In the genomic region with DNA sequence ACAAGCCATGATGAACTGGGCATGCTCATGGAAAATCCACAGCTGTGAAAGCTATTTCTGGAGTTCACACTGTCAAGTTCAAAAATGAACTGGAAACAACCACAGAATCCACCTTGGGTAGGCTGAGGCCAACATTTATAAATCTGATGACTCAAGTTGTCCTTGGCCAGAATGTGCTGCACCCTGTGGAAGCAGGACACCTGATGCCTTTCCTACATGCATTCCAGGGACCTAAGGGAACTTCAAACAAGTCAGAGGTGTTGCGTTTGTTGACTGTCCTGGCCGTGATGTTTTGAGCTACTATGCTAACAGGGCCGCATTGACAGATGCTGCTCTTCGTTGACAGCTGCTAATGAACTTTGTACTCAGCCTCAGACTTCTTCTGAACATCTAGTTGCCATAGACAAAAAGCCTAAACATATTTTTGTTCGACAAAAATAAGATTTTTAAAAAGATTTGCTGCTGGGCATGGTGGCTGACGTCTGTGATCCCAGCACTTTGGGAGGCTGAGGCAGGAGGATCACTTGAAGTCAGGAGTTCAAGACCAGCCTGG, we compare ENCODE assay signal across 1 cellular context.
TF ChIP-seq lines count a peak whose summit lies in the region.

No MANE protein-coding gene starts in this region.

TF ChIP-seq in HepG2, 621 proteins besides CTCF, POLR2A, EP300 and RAD21 (continued from another document and continues in another):
- TF ChIP-seq, protein P1, sequence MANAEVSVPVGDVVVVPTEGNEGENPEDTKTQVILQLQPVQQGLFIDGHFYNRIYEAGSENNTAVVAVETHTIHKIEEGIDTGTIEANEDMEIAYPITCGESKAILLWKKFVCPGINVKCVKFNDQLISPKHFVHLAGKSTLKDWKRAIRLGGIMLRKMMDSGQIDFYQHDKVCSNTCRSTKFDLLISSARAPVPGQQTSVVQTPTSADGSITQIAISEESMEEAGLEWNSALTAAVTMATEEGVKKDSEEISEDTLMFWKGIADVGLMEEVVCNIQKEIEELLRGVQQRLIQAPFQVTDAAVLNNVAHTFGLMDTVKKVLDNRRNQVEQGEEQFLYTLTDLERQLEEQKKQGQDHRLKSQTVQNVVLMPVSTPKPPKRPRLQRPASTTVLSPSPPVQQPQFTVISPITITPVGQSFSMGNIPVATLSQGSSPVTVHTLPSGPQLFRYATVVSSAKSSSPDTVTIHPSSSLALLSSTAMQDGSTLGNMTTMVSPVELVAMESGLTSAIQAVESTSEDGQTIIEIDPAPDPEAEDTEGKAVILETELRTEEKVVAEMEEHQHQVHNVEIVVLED (CRISPR knock-in tag; IDR thresholded peaks at IDR 0.05; ENCODE audit: borderline replicate concordance), result peak; percentile 60; the same call in 1 of the 2 replicates
- no peak for TF ChIP-seq SP1 (IDR thresholded peaks at IDR 0.05)
- TF ChIP-seq SP1 (CRISPR knock-in tag; IDR thresholded peaks at IDR 0.05), result 0 out of 2 replicates have a peak, but pooled peaks have one; percentile 30
- TF ChIP-seq CEBPB (IDR thresholded peaks at IDR 0.05; ENCODE audit: borderline replicate concordance, low read depth, low read length), result peak; percentile 63
- TF ChIP-seq ZKSCAN1 (IDR thresholded peaks at IDR 0.05; ENCODE audit: low read length), result peak; percentile 40
- TF ChIP-seq, protein P2, sequence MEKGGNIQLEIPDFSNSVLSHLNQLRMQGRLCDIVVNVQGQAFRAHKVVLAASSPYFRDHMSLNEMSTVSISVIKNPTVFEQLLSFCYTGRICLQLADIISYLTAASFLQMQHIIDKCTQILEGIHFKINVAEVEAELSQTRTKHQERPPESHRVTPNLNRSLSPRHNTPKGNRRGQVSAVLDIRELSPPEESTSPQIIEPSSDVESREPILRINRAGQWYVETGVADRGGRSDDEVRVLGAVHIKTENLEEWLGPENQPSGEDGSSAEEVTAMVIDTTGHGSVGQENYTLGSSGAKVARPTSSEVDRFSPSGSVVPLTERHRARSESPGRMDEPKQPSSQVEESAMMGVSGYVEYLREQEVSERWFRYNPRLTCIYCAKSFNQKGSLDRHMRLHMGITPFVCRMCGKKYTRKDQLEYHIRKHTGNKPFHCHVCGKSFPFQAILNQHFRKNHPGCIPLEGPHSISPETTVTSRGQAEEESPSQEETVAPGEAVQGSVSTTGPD (CRISPR knock-in tag; IDR thresholded peaks at IDR 0.05), result no peak
- peak; percentile 73; the same call in 1 of the 2 replicates for TF ChIP-seq SMAD1 (CRISPR knock-in tag; IDR thresholded peaks at IDR 0.05; ENCODE audit: borderline replicate concordance, low read depth)
- 0 out of 2 replicates have a peak, but pooled peaks have one; percentile 77 for TF ChIP-seq ZC3H13 (CRISPR knock-in tag; IDR thresholded peaks at IDR 0.05)
- TF ChIP-seq ZNF256 (CRISPR knock-in tag; conservative IDR thresholded peaks at IDR 0.05), result peak; percentile 56; the same call in 1 of the 2 replicates
- peak; percentile 74 for TF ChIP-seq GATAD1 (CRISPR knock-in tag; IDR thresholded peaks at IDR 0.05)
- TF ChIP-seq, protein P3, sequence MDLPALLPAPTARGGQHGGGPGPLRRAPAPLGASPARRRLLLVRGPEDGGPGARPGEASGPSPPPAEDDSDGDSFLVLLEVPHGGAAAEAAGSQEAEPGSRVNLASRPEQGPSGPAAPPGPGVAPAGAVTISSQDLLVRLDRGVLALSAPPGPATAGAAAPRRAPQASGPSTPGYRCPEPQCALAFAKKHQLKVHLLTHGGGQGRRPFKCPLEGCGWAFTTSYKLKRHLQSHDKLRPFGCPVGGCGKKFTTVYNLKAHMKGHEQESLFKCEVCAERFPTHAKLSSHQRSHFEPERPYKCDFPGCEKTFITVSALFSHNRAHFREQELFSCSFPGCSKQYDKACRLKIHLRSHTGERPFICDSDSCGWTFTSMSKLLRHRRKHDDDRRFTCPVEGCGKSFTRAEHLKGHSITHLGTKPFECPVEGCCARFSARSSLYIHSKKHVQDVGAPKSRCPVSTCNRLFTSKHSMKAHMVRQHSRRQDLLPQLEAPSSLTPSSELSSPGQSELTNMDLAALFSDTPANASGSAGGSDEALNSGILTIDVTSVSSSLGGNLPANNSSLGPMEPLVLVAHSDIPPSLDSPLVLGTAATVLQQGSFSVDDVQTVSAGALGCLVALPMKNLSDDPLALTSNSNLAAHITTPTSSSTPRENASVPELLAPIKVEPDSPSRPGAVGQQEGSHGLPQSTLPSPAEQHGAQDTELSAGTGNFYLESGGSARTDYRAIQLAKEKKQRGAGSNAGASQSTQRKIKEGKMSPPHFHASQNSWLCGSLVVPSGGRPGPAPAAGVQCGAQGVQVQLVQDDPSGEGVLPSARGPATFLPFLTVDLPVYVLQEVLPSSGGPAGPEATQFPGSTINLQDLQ (CRISPR knock-in tag; IDR thresholded peaks at IDR 0.05), result no peak
- peak; percentile 96 for TF ChIP-seq SOX5 (CRISPR knock-in tag; IDR thresholded peaks at IDR 0.05; ENCODE audit: borderline replicate concordance)
- TF ChIP-seq, protein P4, sequence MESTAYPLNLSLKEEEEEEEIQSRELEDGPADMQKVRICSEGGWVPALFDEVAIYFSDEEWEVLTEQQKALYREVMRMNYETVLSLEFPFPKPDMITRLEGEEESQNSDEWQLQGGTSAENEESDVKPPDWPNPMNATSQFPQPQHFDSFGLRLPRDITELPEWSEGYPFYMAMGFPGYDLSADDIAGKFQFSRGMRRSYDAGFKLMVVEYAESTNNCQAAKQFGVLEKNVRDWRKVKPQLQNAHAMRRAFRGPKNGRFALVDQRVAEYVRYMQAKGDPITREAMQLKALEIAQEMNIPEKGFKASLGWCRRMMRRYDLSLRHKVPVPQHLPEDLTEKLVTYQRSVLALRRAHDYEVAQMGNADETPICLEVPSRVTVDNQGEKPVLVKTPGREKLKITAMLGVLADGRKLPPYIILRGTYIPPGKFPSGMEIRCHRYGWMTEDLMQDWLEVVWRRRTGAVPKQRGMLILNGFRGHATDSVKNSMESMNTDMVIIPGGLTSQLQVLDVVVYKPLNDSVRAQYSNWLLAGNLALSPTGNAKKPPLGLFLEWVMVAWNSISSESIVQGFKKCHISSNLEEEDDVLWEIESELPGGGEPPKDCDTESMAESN (CRISPR knock-in tag; conservative IDR thresholded peaks at IDR 0.05), result 0 out of 2 replicates have a peak, but pooled peaks have one; percentile 65
- TF ChIP-seq, protein P5, sequence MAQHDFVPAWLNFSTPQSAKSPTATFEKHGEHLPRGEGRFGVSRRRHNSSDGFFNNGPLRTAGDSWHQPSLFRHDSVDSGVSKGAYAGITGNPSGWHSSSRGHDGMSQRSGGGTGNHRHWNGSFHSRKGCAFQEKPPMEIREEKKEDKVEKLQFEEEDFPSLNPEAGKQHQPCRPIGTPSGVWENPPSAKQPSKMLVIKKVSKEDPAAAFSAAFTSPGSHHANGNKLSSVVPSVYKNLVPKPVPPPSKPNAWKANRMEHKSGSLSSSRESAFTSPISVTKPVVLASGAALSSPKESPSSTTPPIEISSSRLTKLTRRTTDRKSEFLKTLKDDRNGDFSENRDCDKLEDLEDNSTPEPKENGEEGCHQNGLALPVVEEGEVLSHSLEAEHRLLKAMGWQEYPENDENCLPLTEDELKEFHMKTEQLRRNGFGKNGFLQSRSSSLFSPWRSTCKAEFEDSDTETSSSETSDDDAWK (CRISPR knock-in tag; IDR thresholded peaks at IDR 0.05), result no peak
- peak; percentile 81 for TF ChIP-seq HIVEP1 (CRISPR knock-in tag; IDR thresholded peaks at IDR 0.05)
- TF ChIP-seq, protein P6, sequence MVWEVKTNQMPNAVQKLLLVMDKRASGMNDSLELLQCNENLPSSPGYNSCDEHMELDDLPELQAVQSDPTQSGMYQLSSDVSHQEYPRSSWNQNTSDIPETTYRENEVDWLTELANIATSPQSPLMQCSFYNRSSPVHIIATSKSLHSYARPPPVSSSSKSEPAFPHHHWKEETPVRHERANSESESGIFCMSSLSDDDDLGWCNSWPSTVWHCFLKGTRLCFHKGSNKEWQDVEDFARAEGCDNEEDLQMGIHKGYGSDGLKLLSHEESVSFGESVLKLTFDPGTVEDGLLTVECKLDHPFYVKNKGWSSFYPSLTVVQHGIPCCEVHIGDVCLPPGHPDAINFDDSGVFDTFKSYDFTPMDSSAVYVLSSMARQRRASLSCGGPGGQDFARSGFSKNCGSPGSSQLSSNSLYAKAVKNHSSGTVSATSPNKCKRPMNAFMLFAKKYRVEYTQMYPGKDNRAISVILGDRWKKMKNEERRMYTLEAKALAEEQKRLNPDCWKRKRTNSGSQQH (CRISPR knock-in tag; IDR thresholded peaks at IDR 0.05; ENCODE audit: low read depth), result peak; percentile 43; the same call in 1 of the 2 replicates
- no peak for TF ChIP-seq SOX6 (IDR thresholded peaks at IDR 0.05)
- TF ChIP-seq SOX6 (CRISPR knock-in tag; IDR thresholded peaks at IDR 0.05), result peak; percentile 97
- peak; percentile 99 for TF ChIP-seq GATAD2A (CRISPR knock-in tag; IDR thresholded peaks at IDR 0.05)
- no peak for TF ChIP-seq ZNF674 (CRISPR knock-in tag; IDR thresholded peaks at IDR 0.05; ENCODE audit: low read depth)
- TF ChIP-seq TAF15 (IDR thresholded peaks at IDR 0.05; ENCODE audit: low read depth, low read length, poor library complexity, severe bottlenecking), result no peak
- TF ChIP-seq, protein P7, sequence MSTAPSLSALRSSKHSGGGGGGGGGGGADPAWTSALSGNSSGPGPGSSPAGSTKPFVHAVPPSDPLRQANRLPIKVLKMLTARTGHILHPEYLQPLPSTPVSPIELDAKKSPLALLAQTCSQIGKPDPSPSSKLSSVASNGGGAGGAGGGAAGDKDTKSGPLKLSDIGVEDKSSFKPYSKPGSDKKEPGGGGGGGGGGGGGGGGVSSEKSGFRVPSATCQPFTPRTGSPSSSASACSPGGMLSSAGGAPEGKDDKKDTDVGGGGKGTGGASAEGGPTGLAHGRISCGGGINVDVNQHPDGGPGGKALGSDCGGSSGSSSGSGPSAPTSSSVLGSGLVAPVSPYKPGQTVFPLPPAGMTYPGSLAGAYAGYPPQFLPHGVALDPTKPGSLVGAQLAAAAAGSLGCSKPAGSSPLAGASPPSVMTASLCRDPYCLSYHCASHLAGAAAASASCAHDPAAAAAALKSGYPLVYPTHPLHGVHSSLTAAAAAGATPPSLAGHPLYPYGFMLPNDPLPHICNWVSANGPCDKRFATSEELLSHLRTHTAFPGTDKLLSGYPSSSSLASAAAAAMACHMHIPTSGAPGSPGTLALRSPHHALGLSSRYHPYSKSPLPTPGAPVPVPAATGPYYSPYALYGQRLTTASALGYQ (CRISPR knock-in tag; IDR thresholded peaks at IDR 0.05), result peak; percentile 95
- TF ChIP-seq PCBP1 (IDR thresholded peaks at IDR 0.05; ENCODE audit: borderline replicate concordance, low read depth, low read length), result no peak
- TF ChIP-seq ZNF224 (CRISPR knock-in tag; IDR thresholded peaks at IDR 0.05), result 0 out of 2 replicates have a peak, but pooled peaks have one; percentile 49
- peak; percentile 76; the same call in 1 of the 2 replicates for TF ChIP-seq TP53 (CRISPR knock-in tag; conservative IDR thresholded peaks at IDR 0.05)
- TF ChIP-seq, protein P8, sequence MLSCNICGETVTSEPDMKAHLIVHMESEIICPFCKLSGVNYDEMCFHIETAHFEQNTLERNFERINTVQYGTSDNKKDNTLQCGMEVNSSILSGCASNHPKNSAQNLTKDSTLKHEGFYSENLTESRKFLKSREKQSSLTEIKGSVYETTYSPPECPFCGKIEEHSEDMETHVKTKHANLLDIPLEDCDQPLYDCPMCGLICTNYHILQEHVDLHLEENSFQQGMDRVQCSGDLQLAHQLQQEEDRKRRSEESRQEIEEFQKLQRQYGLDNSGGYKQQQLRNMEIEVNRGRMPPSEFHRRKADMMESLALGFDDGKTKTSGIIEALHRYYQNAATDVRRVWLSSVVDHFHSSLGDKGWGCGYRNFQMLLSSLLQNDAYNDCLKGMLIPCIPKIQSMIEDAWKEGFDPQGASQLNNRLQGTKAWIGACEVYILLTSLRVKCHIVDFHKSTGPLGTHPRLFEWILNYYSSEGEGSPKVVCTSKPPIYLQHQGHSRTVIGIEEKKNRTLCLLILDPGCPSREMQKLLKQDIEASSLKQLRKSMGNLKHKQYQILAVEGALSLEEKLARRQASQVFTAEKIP (CRISPR knock-in tag; IDR thresholded peaks at IDR 0.05; ENCODE audit: borderline replicate concordance), result no peak
- TF ChIP-seq ZNF367 (CRISPR knock-in tag; IDR thresholded peaks at IDR 0.05; ENCODE audit: borderline replicate concordance), result no peak
- TF ChIP-seq, protein P9, sequence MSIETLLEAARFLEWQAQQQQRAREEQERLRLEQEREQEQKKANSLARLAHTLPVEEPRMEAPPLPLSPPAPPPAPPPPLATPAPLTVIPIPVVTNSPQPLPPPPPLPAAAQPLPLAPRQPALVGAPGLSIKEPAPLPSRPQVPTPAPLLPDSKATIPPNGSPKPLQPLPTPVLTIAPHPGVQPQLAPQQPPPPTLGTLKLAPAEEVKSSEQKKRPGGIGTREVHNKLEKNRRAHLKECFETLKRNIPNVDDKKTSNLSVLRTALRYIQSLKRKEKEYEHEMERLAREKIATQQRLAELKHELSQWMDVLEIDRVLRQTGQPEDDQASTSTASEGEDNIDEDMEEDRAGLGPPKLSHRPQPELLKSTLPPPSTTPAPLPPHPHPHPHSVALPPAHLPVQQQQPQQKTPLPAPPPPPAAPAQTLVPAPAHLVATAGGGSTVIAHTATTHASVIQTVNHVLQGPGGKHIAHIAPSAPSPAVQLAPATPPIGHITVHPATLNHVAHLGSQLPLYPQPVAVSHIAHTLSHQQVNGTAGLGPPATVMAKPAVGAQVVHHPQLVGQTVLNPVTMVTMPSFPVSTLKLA (IDR thresholded peaks at IDR 0.05), result peak; percentile 82
- TF ChIP-seq PLRG1 (conservative IDR thresholded peaks at IDR 0.05), result no peak
- TF ChIP-seq GPN1 (CRISPR knock-in tag; IDR thresholded peaks at IDR 0.05; ENCODE audit: borderline replicate concordance), result no peak
- no peak for TF ChIP-seq NFYB (CRISPR knock-in tag; IDR thresholded peaks at IDR 0.05)
- no peak for TF ChIP-seq PTBP1 (IDR thresholded peaks at IDR 0.05; ENCODE audit: low read depth, low read length, poor library complexity, severe bottlenecking)
- peak; percentile 35; the same call in 1 of the 2 replicates for TF ChIP-seq NFYC (CRISPR knock-in tag; IDR thresholded peaks at IDR 0.05)
- TF ChIP-seq ZNF101 (CRISPR knock-in tag; IDR thresholded peaks at IDR 0.05; ENCODE audit: borderline replicate concordance, low read depth), result no peak
- peak; percentile 87 for TF ChIP-seq ZEB1 (IDR thresholded peaks at IDR 0.05; ENCODE audit: insufficient replicate concordance, low read depth)
- TF ChIP-seq HMGA1 (CRISPR knock-in tag; conservative IDR thresholded peaks at IDR 0.05), result no peak
- TF ChIP-seq ZNF780A (CRISPR knock-in tag; IDR thresholded peaks at IDR 0.05), result 0 out of 2 replicates have a peak, but pooled peaks have one; percentile 79
- TF ChIP-seq, protein P10, sequence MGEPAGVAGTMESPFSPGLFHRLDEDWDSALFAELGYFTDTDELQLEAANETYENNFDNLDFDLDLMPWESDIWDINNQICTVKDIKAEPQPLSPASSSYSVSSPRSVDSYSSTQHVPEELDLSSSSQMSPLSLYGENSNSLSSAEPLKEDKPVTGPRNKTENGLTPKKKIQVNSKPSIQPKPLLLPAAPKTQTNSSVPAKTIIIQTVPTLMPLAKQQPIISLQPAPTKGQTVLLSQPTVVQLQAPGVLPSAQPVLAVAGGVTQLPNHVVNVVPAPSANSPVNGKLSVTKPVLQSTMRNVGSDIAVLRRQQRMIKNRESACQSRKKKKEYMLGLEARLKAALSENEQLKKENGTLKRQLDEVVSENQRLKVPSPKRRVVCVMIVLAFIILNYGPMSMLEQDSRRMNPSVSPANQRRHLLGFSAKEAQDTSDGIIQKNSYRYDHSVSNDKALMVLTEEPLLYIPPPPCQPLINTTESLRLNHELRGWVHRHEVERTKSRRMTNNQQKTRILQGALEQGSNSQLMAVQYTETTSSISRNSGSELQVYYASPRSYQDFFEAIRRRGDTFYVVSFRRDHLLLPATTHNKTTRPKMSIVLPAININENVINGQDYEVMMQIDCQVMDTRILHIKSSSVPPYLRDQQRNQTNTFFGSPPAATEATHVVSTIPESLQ (CRISPR knock-in tag; conservative IDR thresholded peaks at IDR 0.05), result no peak
- TF ChIP-seq SRF (IDR thresholded peaks at IDR 0.05; ENCODE audit: low read depth, low read length), result no peak
- TF ChIP-seq ZNF138 (CRISPR knock-in tag; IDR thresholded peaks at IDR 0.05; ENCODE audit: low read depth), result no peak
- no peak for TF ChIP-seq ZFP36 (IDR thresholded peaks at IDR 0.05; ENCODE audit: borderline replicate concordance, low read depth, low read length, partially characterized antibody)
